In genomic region chr11:2382129-2382517, GRCh38 we compare ENCODE assay signal across 13 cellular contexts. TPM values are rescaled to one million over a fixed set of nuclear protein-coding genes. Genes with fewer than 3 reads are reported as not detected.
DNase-seq lines count a peak whose midpoint lies in the region; ATAC-seq and TF ChIP-seq lines count a peak whose summit lies in the region.
"Had no signal": no experiment of that assay in that cellular context is flagged by ENCODE, and none has a peak within 500 bp of the region (broad histone marks: within the 10 kb centered on the region; RNA-seq: fewer than 3 reads in every experiment).

No MANE protein-coding gene starts in this region.

- no peak overlapping the region for H2BK12ac ChIP-seq in trophoblast cell (ENCODE audit: low read length)

- no peak for TF ChIP-seq CTCF in RWPE1 (conservative IDR thresholded peaks at IDR 0.05; ENCODE audit: low read depth)
- no peak for TF ChIP-seq CTCF in fibroblast of lung (conservative IDR thresholded peaks at IDR 0.05 in 1 of 2, IDR thresholded peaks at IDR 0.05 in 1 of 2; ENCODE audit: low read depth in 1 of 2, low read length in 2 of 2)

- WGBS in trophoblast cell (ENCODE audit: extremely low coverage, insufficient coverage, insufficient read length), result no CpG with 5 or more reads among the region's 11 CpGs

- H3K27me3 ChIP-seq in fibroblast of lung (ENCODE audit: control insufficient read depth, insufficient read depth, low read length) (no peaks in the 10 kb centered on the region), trophoblast cell (ENCODE audit: insufficient read depth, low read length) (no peaks in the 10 kb centered on the region)

- no peak overlapping the region for H2BK5ac ChIP-seq in trophoblast cell (ENCODE audit: low read depth, low read length, poor library complexity)

- H3K14ac ChIP-seq in trophoblast cell (ENCODE audit: low read length), result no peak overlapping the region

- H2BK120ac ChIP-seq in trophoblast cell (ENCODE audit: insufficient read depth, low read length, poor library complexity), result no peak overlapping the region

- ATAC-seq in HG03108 (IDR thresholded peaks at IDR 0.05; ENCODE audit: unreplicated experiment), result no peak

- H3K79me2 ChIP-seq in fibroblast of lung (ENCODE audit: control insufficient read depth, insufficient read depth, low read length) (peaks cover 95% of the 10 kb centered on the region), trophoblast cell (ENCODE audit: control insufficient read depth, insufficient read depth, low read length, poor library complexity) (peaks cover 15% of the 10 kb centered on the region)

- H3K9me3 ChIP-seq in fibroblast of lung (ENCODE audit: control insufficient read depth, insufficient read depth, low read depth, low read length) (no peaks in the 10 kb centered on the region), trophoblast cell (ENCODE audit: insufficient read depth, low read depth, low read length) (peaks cover 8% of the 10 kb centered on the region)

- peak overlapping the region; percentile 71 for H3K4me2 ChIP-seq in fibroblast of lung (ENCODE audit: extremely low read depth, insufficient read depth, low read length)
- no peak overlapping the region for H3K4me2 ChIP-seq in trophoblast cell (ENCODE audit: low read length)

- no peak overlapping the region for H3K4me3 ChIP-seq in fibroblast of lung (replicated peaks in 1 of 4; ENCODE audit: control extremely low read depth in 1 of 4, insufficient read depth in 1 of 4, low read depth in 3 of 4, low read length in 4 of 4)
- H3K4me3 ChIP-seq in trophoblast cell (ENCODE audit: low read depth, low read length), result no peak overlapping the region

- H3K18ac ChIP-seq in trophoblast cell (ENCODE audit: low read length), result no peak overlapping the region

- H4K20me1 ChIP-seq in fibroblast of lung (ENCODE audit: control insufficient read depth, extremely low read depth, insufficient read depth, low read length), result peaks cover 5% of the 10 kb centered on the region

- H2AK5ac ChIP-seq in trophoblast cell (ENCODE audit: low read length), result no peak overlapping the region

- H3K9ac ChIP-seq in fibroblast of lung (ENCODE audit: insufficient read depth, low read length), result peak overlapping the region; percentile 44
- H3K9ac ChIP-seq in trophoblast cell (ENCODE audit: low read length), result no peak overlapping the region

- H4K12ac ChIP-seq in trophoblast cell (ENCODE audit: low read depth, low read length), result no peak overlapping the region

- no peak overlapping the region for H4K8ac ChIP-seq in trophoblast cell (ENCODE audit: low read depth, low read length)

- POLR2A ChIA-PET in RWPE1 (lab: Yijun Ruan, JAX; ENCODE audit: low non-redundant PET), result no interaction called here

- H3K27ac ChIP-seq in RWPE1 (peak overlapping the region; percentile 99), fibroblast of lung (ENCODE audit: insufficient read depth, low read length) (peak overlapping the region; percentile 87), trophoblast cell (ENCODE audit: low read depth, low read length) (no peak overlapping the region)

- H3K4me1 ChIP-seq in fibroblast of lung (ENCODE audit: control insufficient read depth, extremely low read depth, insufficient read depth, low read length) (peaks cover 55% of the 10 kb centered on the region), trophoblast cell (ENCODE audit: control insufficient read depth in 1 of 2, insufficient read depth in 2 of 2, low read length in 2 of 2) (peaks cover 2 to 22% of the 10 kb centered on the region in 2 experiments)

- no peak overlapping the region for H2AFZ ChIP-seq in fibroblast of lung (ENCODE audit: low read length)
- H2AFZ ChIP-seq in trophoblast cell (ENCODE audit: insufficient read depth, low read length, poor library complexity), result peak overlapping the region; percentile 15

- H3K4ac ChIP-seq in trophoblast cell (ENCODE audit: low read depth, low read length), result peak overlapping the region; percentile 47

- peak; percentile 66 for DNase-seq in A172 (ENCODE audit: low spot score)
- no peak for DNase-seq in RWPE1 (ENCODE audit: low spot score)
- DNase-seq in fibroblast of lung (ENCODE audit: low read depth in 2 of 2), result no peak
- no peak for DNase-seq in trophoblast cell
- no peak for DNase-seq in NCI-H526 treated with DMSO at 0.1 percent for 48 hours (lab: John Stamatoyannopoulos, UW)
- DNase-seq in UCSD-AML1 (lab: John Stamatoyannopoulos, UW; ENCODE audit: unreplicated experiment), result no peak
- DNase-seq in NCI-H748 (lab: John Stamatoyannopoulos, UW; ENCODE audit: unreplicated experiment), result no peak
- DNase-seq: activated CD4-positive, alpha-beta T cell treated with anti-CD3 and anti-CD28 coated beads, Interleukin-2, amount 50 U/mL, for 4 hours; activated naive CD8-positive, alpha-beta T cell treated with anti-CD3 and anti-CD28 coated beads for 36 hours; H7; NCI-H510A; posterior cingulate gyrus had no signal

- no peak overlapping the region for H4K91ac ChIP-seq in trophoblast cell (ENCODE audit: low read depth, low read length)

- H3K36me3 ChIP-seq in fibroblast of lung (ENCODE audit: control insufficient read depth, insufficient read depth, low read length) (peaks cover 19% of the 10 kb centered on the region), trophoblast cell (ENCODE audit: control insufficient read depth in 1 of 2, insufficient read depth in 2 of 2, low read length in 2 of 2) (peaks cover 11 to 21% of the 10 kb centered on the region in 2 experiments)

- H3K79me1 ChIP-seq in trophoblast cell (ENCODE audit: low read length), result peaks cover 7% of the 10 kb centered on the region

- CTCF ChIA-PET in RWPE1 (lab: Yijun Ruan, JAX), result interaction anchor here (0.6 to 1.0 kb wide), 2 partner anchors 37 to 39 kb away, joined by 3 read pairs; no protein-coding TSS in a partner anchor

- no peak overlapping the region for H3K23ac ChIP-seq in trophoblast cell (ENCODE audit: low read length)

RNA-seq across cellular contexts. Expression of gene CD81, which starts 5.0 kb away (rescaled TPM):
- total RNA-seq in A172 (2014; rRNA removed; shearing (Covaris generic)), result 288 and 342 TPM in 2 replicates
- total RNA-seq in fibroblast of lung, result 289 and 438 TPM in 2 replicates
- polyA plus RNA-seq in fibroblast of lung, result 572 and 611 TPM in 2 replicates
- polyA plus RNA-seq in fibroblast of lung (2012), result 915 and 985 TPM in 2 replicates
- 2,053 and 2,241 TPM in 2 replicates for polyA minus RNA-seq in fibroblast of lung (ENCODE audit: low replicate concordance)
- 242 and 246 TPM in 2 replicates for polyA plus RNA-seq in trophoblast cell (2013)

RNA-seq across cellular contexts. Expression of gene TSSC4, which starts 18.4 kb away (rescaled TPM):
- 69.7 and 99.8 TPM in 2 replicates for total RNA-seq in A172 (2014; rRNA removed; shearing (Covaris generic))
- total RNA-seq in fibroblast of lung, result 48.7 and 51.1 TPM in 2 replicates
- polyA plus RNA-seq in fibroblast of lung, result 8.8 and 10.9 TPM in 2 replicates
- polyA plus RNA-seq in fibroblast of lung (2012), result 22.8 and 45.2 TPM in 2 replicates
- 12.3 and 12.7 TPM in 2 replicates for polyA minus RNA-seq in fibroblast of lung (ENCODE audit: low replicate concordance)
- 87.7 and 88.6 TPM in 2 replicates for polyA plus RNA-seq in trophoblast cell (2013)
